Comparison of ENCODE assay signal across 1 cellular context in genomic region chr12:111368684-111369495, GRCh38.
TF ChIP-seq lines count a peak whose summit lies in the region.

Gene PHETA1 (minus strand): TSS chr12:111369095. CDS start chr12:111363427, 5,668 bp downstream.

TF ChIP-seq in HepG2, 621 proteins besides CTCF, POLR2A, EP300 and RAD21 (continued from another document and continues in another):
- TF ChIP-seq, protein P1, sequence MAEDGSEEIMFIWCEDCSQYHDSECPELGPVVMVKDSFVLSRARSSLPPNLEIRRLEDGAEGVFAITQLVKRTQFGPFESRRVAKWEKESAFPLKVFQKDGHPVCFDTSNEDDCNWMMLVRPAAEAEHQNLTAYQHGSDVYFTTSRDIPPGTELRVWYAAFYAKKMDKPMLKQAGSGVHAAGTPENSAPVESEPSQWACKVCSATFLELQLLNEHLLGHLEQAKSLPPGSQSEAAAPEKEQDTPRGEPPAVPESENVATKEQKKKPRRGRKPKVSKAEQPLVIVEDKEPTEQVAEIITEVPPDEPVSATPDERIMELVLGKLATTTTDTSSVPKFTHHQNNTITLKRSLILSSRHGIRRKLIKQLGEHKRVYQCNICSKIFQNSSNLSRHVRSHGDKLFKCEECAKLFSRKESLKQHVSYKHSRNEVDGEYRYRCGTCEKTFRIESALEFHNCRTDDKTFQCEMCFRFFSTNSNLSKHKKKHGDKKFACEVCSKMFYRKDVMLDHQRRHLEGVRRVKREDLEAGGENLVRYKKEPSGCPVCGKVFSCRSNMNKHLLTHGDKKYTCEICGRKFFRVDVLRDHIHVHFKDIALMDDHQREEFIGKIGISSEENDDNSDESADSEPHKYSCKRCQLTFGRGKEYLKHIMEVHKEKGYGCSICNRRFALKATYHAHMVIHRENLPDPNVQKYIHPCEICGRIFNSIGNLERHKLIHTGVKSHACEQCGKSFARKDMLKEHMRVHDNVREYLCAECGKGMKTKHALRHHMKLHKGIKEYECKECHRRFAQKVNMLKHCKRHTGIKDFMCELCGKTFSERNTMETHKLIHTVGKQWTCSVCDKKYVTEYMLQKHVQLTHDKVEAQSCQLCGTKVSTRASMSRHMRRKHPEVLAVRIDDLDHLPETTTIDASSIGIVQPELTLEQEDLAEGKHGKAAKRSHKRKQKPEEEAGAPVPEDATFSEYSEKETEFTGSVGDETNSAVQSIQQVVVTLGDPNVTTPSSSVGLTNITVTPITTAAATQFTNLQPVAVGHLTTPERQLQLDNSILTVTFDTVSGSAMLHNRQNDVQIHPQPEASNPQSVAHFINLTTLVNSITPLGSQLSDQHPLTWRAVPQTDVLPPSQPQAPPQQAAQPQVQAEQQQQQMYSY (CRISPR knock-in tag; IDR thresholded peaks at IDR 0.05): peak; percentile 67
- TF ChIP-seq CCDC6 (CRISPR knock-in tag; IDR thresholded peaks at IDR 0.05) (no peak), TFE3 (CRISPR knock-in tag; IDR thresholded peaks at IDR 0.05) (no peak), ZSCAN21 (CRISPR knock-in tag; IDR thresholded peaks at IDR 0.05; ENCODE audit: borderline replicate concordance) (peak; percentile 80), ZNF547 (CRISPR knock-in tag; IDR thresholded peaks at IDR 0.05) (peak; percentile 77; the same call in 1 of the 2 replicates), ZNF451 (CRISPR knock-in tag; IDR thresholded peaks at IDR 0.05) (peak; percentile 73; the same call in 1 of the 2 replicates), SKI (IDR thresholded peaks at IDR 0.05; ENCODE audit: partially characterized antibody) (peak; percentile 66), SRSF1 (optimal IDR thresholded peaks at IDR 0.05; ENCODE audit: low read depth, low read length) (no peak), MXD3 (CRISPR knock-in tag; IDR thresholded peaks at IDR 0.05) (no peak), ZNF564 (CRISPR knock-in tag; IDR thresholded peaks at IDR 0.05) (no peak), ZNF770 (CRISPR knock-in tag; IDR thresholded peaks at IDR 0.05) (peak; percentile 46; the same call in 1 of the 2 replicates), KLF12 (CRISPR knock-in tag; IDR thresholded peaks at IDR 0.05; ENCODE audit: borderline replicate concordance) (peak; percentile 82), SP1 (IDR thresholded peaks at IDR 0.05) (peak; percentile 85), SP1 (CRISPR knock-in tag; IDR thresholded peaks at IDR 0.05) (peak; percentile 99), SPEN (CRISPR knock-in tag; IDR thresholded peaks at IDR 0.05; ENCODE audit: low read depth) (peak; percentile 67), HDAC2 (CRISPR knock-in tag; IDR thresholded peaks at IDR 0.05) (peak; percentile 16; the same call in 1 of the 2 replicates), XRCC5 (optimal IDR thresholded peaks at IDR 0.05; ENCODE audit: low read length) (no peak), ZFP41 (CRISPR knock-in tag; IDR thresholded peaks at IDR 0.05; ENCODE audit: borderline replicate concordance) (no peak), ZMAT3 (CRISPR knock-in tag; conservative IDR thresholded peaks at IDR 0.05) (0 out of 2 replicates have a peak, but pooled peaks have one; percentile 1), TARDBP (CRISPR knock-in tag; IDR thresholded peaks at IDR 0.05) (peak; percentile 51), ZNF160 (CRISPR knock-in tag; IDR thresholded peaks at IDR 0.05) (peak; percentile 51), MED1 (CRISPR knock-in tag; IDR thresholded peaks at IDR 0.05) (peak; percentile 51; the same call in 1 of the 2 replicates), ZNF678 (CRISPR knock-in tag; IDR thresholded peaks at IDR 0.05) (no peak), NFKB2 (CRISPR knock-in tag; IDR thresholded peaks at IDR 0.05; ENCODE audit: borderline replicate concordance) (peak; percentile 59; the same call in 1 of the 2 replicates), ZNF784 (CRISPR knock-in tag; IDR thresholded peaks at IDR 0.05; ENCODE audit: borderline replicate concordance) (0 out of 2 replicates have a peak, but pooled peaks have one; percentile 55), GLI4 (CRISPR knock-in tag; IDR thresholded peaks at IDR 0.05; ENCODE audit: borderline replicate concordance) (peak; percentile 54; the same call in 1 of the 2 replicates), ZNF709 (CRISPR knock-in tag; IDR thresholded peaks at IDR 0.05) (peak; percentile 85; the same call in 1 of the 2 replicates), ARNT2 (CRISPR knock-in tag; IDR thresholded peaks at IDR 0.05; ENCODE audit: low read depth) (no peak; the same call in 1 of the 2 replicates), RBFOX2 (IDR thresholded peaks at IDR 0.05; ENCODE audit: low read depth, low read length) (peak; percentile 88), RNF2 (conservative IDR thresholded peaks at IDR 0.05; ENCODE audit: low read depth) (peak; percentile 62; the same call in 1 of the 2 replicates), NR1H2 (CRISPR knock-in tag; IDR thresholded peaks at IDR 0.05; ENCODE audit: borderline replicate concordance, low read depth) (no peak; the same call in 1 of the 2 replicates), DR1 (CRISPR knock-in tag; IDR thresholded peaks at IDR 0.05) (peak; percentile 66), MYC (CRISPR knock-in tag; IDR thresholded peaks at IDR 0.05; ENCODE audit: borderline replicate concordance) (0 out of 2 replicates have a peak, but pooled peaks have one; percentile 22), ZBTB7B (CRISPR knock-in tag; IDR thresholded peaks at IDR 0.05) (peak; percentile 13; the same call in 1 of the 2 replicates)
- TF ChIP-seq, protein P2, sequence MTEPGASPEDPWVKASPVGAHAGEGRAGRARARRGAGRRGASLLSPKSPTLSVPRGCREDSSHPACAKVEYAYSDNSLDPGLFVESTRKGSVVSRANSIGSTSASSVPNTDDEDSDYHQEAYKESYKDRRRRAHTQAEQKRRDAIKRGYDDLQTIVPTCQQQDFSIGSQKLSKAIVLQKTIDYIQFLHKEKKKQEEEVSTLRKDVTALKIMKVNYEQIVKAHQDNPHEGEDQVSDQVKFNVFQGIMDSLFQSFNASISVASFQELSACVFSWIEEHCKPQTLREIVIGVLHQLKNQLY (CRISPR knock-in tag; IDR thresholded peaks at IDR 0.05): no peak
- TF ChIP-seq, protein P3, sequence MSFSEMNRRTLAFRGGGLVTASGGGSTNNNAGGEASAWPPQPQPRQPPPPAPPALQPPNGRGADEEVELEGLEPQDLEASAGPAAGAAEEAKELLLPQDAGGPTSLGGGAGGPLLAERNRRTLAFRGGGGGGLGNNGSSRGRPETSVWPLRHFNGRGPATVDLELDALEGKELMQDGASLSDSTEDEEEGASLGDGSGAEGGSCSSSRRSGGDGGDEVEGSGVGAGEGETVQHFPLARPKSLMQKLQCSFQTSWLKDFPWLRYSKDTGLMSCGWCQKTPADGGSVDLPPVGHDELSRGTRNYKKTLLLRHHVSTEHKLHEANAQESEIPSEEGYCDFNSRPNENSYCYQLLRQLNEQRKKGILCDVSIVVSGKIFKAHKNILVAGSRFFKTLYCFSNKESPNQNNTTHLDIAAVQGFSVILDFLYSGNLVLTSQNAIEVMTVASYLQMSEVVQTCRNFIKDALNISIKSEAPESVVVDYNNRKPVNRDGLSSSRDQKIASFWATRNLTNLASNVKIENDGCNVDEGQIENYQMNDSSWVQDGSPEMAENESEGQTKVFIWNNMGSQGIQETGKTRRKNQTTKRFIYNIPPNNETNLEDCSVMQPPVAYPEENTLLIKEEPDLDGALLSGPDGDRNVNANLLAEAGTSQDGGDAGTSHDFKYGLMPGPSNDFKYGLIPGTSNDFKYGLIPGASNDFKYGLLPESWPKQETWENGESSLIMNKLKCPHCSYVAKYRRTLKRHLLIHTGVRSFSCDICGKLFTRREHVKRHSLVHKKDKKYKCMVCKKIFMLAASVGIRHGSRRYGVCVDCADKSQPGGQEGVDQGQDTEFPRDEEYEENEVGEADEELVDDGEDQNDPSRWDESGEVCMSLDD (CRISPR knock-in tag; IDR thresholded peaks at IDR 0.05; ENCODE audit: borderline replicate concordance): 0 out of 2 replicates have a peak, but pooled peaks have one; percentile 31
- TF ChIP-seq, protein P4, sequence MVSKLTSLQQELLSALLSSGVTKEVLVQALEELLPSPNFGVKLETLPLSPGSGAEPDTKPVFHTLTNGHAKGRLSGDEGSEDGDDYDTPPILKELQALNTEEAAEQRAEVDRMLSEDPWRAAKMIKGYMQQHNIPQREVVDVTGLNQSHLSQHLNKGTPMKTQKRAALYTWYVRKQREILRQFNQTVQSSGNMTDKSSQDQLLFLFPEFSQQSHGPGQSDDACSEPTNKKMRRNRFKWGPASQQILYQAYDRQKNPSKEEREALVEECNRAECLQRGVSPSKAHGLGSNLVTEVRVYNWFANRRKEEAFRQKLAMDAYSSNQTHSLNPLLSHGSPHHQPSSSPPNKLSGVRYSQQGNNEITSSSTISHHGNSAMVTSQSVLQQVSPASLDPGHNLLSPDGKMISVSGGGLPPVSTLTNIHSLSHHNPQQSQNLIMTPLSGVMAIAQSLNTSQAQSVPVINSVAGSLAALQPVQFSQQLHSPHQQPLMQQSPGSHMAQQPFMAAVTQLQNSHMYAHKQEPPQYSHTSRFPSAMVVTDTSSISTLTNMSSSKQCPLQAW (CRISPR knock-in tag; IDR thresholded peaks at IDR 0.05): peak; percentile 43; the same call in 1 of the 2 replicates
- TF ChIP-seq, protein P5, sequence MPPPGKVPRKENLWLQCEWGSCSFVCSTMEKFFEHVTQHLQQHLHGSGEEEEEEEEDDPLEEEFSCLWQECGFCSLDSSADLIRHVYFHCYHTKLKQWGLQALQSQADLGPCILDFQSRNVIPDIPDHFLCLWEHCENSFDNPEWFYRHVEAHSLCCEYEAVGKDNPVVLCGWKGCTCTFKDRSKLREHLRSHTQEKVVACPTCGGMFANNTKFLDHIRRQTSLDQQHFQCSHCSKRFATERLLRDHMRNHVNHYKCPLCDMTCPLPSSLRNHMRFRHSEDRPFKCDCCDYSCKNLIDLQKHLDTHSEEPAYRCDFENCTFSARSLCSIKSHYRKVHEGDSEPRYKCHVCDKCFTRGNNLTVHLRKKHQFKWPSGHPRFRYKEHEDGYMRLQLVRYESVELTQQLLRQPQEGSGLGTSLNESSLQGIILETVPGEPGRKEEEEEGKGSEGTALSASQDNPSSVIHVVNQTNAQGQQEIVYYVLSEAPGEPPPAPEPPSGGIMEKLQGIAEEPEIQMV (CRISPR knock-in tag; IDR thresholded peaks at IDR 0.05; ENCODE audit: low read depth): peak; percentile 27; the same call in 1 of the 2 replicates
- TF ChIP-seq, protein P6, sequence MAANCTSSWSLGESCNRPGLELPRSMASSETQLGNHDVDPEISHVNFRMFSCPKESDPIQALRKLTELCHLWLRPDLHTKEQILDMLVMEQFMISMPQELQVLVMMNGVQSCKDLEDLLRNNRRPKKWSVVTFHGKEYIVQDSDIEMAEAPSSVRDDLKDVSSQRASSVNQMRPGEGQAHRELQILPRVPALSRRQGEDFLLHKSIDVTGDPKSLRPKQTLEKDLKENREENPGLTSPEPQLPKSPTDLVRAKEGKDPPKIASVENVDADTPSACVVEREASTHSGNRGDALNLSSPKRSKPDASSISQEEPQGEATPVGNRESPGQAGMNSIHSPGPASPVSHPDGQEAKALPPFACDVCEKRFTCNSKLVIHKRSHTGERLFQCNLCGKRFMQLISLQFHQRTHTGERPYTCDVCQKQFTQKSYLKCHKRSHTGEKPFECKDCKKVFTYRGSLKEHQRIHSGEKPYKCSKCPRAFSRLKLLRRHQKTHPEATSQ (CRISPR knock-in tag; IDR thresholded peaks at IDR 0.05; ENCODE audit: borderline replicate concordance): peak; percentile 33; the same call in 1 of the 2 replicates
- TF ChIP-seq, protein P7, sequence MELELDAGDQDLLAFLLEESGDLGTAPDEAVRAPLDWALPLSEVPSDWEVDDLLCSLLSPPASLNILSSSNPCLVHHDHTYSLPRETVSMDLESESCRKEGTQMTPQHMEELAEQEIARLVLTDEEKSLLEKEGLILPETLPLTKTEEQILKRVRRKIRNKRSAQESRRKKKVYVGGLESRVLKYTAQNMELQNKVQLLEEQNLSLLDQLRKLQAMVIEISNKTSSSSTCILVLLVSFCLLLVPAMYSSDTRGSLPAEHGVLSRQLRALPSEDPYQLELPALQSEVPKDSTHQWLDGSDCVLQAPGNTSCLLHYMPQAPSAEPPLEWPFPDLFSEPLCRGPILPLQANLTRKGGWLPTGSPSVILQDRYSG (CRISPR knock-in tag; IDR thresholded peaks at IDR 0.05): no peak; the same call in 1 of the 2 replicates
- TF ChIP-seq, protein P8, sequence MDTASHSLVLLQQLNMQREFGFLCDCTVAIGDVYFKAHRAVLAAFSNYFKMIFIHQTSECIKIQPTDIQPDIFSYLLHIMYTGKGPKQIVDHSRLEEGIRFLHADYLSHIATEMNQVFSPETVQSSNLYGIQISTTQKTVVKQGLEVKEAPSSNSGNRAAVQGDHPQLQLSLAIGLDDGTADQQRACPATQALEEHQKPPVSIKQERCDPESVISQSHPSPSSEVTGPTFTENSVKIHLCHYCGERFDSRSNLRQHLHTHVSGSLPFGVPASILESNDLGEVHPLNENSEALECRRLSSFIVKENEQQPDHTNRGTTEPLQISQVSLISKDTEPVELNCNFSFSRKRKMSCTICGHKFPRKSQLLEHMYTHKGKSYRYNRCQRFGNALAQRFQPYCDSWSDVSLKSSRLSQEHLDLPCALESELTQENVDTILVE (CRISPR knock-in tag; IDR thresholded peaks at IDR 0.05): peak; percentile 34; the same call in 1 of the 2 replicates
